ENCODE assay signal across 2 cellular contexts in the genomic region with DNA sequence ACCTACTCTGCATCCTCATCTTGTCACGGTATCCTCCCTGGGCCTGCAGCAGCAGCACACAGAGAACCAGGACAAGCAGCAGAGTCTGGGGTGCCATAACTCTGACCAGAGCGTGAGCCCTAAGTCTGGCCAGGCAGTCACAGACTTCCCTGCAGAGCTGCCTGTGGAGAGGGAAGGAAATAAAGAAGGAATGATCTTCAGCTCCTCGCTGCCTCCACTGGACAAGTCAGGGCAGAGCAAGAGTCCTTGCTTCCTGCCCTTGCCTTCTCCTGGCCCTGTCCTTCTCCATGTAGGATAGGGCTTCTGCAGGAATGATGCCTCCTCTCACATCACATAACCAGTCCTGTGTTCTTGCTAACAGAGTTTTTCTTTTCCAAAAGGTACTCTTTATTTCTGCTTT.
A peak's percentile ranks its signal among the peaks of the same experiment; 100 is the strongest.
TF ChIP-seq lines count a peak whose summit lies in the region.

No MANE protein-coding gene starts in this region.

TF ChIP-seq in GM23338, 12 proteins besides CTCF, POLR2A, EP300 and RAD21:
- TF ChIP-seq, protein P1, sequence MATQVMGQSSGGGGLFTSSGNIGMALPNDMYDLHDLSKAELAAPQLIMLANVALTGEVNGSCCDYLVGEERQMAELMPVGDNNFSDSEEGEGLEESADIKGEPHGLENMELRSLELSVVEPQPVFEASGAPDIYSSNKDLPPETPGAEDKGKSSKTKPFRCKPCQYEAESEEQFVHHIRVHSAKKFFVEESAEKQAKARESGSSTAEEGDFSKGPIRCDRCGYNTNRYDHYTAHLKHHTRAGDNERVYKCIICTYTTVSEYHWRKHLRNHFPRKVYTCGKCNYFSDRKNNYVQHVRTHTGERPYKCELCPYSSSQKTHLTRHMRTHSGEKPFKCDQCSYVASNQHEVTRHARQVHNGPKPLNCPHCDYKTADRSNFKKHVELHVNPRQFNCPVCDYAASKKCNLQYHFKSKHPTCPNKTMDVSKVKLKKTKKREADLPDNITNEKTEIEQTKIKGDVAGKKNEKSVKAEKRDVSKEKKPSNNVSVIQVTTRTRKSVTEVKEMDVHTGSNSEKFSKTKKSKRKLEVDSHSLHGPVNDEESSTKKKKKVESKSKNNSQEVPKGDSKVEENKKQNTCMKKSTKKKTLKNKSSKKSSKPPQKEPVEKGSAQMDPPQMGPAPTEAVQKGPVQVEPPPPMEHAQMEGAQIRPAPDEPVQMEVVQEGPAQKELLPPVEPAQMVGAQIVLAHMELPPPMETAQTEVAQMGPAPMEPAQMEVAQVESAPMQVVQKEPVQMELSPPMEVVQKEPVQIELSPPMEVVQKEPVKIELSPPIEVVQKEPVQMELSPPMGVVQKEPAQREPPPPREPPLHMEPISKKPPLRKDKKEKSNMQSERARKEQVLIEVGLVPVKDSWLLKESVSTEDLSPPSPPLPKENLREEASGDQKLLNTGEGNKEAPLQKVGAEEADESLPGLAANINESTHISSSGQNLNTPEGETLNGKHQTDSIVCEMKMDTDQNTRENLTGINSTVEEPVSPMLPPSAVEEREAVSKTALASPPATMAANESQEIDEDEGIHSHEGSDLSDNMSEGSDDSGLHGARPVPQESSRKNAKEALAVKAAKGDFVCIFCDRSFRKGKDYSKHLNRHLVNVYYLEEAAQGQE (IDR thresholded peaks at IDR 0.05; ENCODE audit: unreplicated experiment): no peak
- TF ChIP-seq ZNF462 (CRISPR knock-in tag; IDR thresholded peaks at IDR 0.05) (peak; percentile 96), JUNB (IDR thresholded peaks at IDR 0.05; ENCODE audit: unreplicated experiment) (no peak)

TF ChIP-seq in WTC11, 78 proteins besides CTCF, POLR2A, EP300 and RAD21 (continued from another document):
- TF ChIP-seq STAT6 (CRISPR knock-in tag; conservative IDR thresholded peaks at IDR 0.05; ENCODE audit: low read depth): no peak
- TF ChIP-seq ZNF121 (CRISPR knock-in tag; IDR thresholded peaks at IDR 0.05): no peak
- TF ChIP-seq NFYB (CRISPR knock-in tag; conservative IDR thresholded peaks at IDR 0.05; ENCODE audit: low read depth): no peak
- TF ChIP-seq FOXP4 (CRISPR knock-in tag; IDR thresholded peaks at IDR 0.05): no peak
- TF ChIP-seq HMGA2 (CRISPR knock-in tag; IDR thresholded peaks at IDR 0.05): no peak
- no peak for TF ChIP-seq OVOL2 (CRISPR knock-in tag; IDR thresholded peaks at IDR 0.05; ENCODE audit: borderline replicate concordance)
- no peak for TF ChIP-seq IRF1 (CRISPR knock-in tag; IDR thresholded peaks at IDR 0.05)
- no peak for TF ChIP-seq ZNF263 (CRISPR knock-in tag; IDR thresholded peaks at IDR 0.05; ENCODE audit: low read depth)
